ENCODE assay signal across 17 cellular contexts in the genomic region with DNA sequence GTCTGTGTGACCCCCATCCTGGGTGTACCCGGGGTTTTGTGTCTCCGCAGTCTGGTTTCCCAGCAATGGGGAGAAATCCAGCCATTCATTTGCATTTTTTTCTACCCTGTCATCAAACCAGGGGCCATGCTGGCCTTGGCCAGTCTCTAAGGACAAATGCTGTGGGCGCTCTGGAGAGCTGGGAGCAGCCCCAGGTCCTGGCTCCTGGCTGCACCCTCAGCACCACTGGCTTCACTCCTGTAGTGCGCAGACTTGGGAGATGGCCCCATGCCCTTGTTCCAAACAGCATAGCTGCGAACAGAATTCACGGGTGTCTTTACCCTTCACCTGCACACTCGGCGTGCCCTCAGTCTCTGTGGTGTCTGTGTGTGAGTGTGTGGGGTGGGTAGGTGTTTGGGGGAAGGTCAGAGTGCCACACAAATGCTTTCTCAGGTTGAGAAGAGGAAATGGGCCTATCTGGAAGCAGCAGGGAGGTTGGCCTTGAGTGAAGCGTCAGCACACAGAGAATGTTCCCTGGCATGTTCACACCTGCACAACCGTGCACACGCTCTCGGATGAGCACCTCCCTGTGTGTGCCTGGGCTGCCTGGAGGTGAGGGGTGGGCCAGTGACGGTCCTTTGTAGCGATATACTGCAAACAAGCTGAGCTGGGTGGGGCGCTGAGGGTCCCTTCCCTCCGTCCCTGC.
A peak's percentile ranks its signal among the peaks of the same experiment; 100 is the strongest.
DNase-seq lines count a peak whose midpoint lies in the region; FAIRE-seq and TF ChIP-seq lines count a peak whose summit lies in the region.
"Had no signal": no experiment of that assay in that cellular context is flagged by ENCODE, and none has a peak within 500 bp of the region (broad histone marks: within the 10 kb centered on the region; RNA-seq: fewer than 3 reads in every experiment).

No MANE protein-coding gene starts in this region.

- peak overlapping the region; percentile 81 for H2AFZ ChIP-seq in keratinocyte (ENCODE audit: control insufficient read depth, low read length)
- H2AFZ ChIP-seq in Karpas-422 (ENCODE audit: low read length) = no peak overlapping the region

- TF ChIP-seq CTCF in keratinocyte (optimal IDR thresholded peaks at IDR 0.05 in 1 of 3, IDR thresholded peaks at IDR 0.05 in 1 of 3, conservative IDR thresholded peaks at IDR 0.05 in 1 of 3; ENCODE audit: extremely low read depth in 1 of 3, insufficient read depth in 2 of 3, low read length in 3 of 3) = no peak
- no peak for TF ChIP-seq CTCF in progenitor cell of endocrine pancreas (IDR thresholded peaks at IDR 0.05; ENCODE audit: unreplicated experiment)
- TF ChIP-seq CTCF in HFFc6 (IDR thresholded peaks at IDR 0.05) = no peak

- H3K4me3 ChIP-seq in keratinocyte (ENCODE audit: control insufficient read depth in 2 of 3, extremely low read depth in 1 of 3, insufficient read depth in 2 of 3, low read depth in 1 of 3, low read length in 3 of 3) (no peak overlapping the region), Karpas-422 (ENCODE audit: low read length) (no peak overlapping the region)
- H3K4me3 ChIP-seq: ovary, SJSA1 had no signal

- no peaks in the 10 kb centered on the region for H3K9me2 ChIP-seq in Karpas-422 (replicated peaks; ENCODE audit: insufficient read depth, low read length)

- H3K9me1 ChIP-seq in keratinocyte (ENCODE audit: control insufficient read depth, extremely low read depth, insufficient read depth, low read length) = no peaks in the 10 kb centered on the region

- H3K36me3 ChIP-seq in keratinocyte (ENCODE audit: control insufficient read depth in 2 of 2, extremely low read depth in 1 of 2, insufficient read depth in 2 of 2, low read length in 2 of 2) (no peaks in the 10 kb centered on the region), Karpas-422 (ENCODE audit: insufficient read depth, low read length) (no peaks in the 10 kb centered on the region)
- H3K36me3 ChIP-seq: ovary, SJSA1 had no signal

- peak overlapping the region; percentile 10 for H3K27ac ChIP-seq in keratinocyte (ENCODE audit: control insufficient read depth, insufficient read depth, low read length)
- H3K27ac ChIP-seq in Karpas-422 (ENCODE audit: low read length) = no peak overlapping the region
- H3K27ac ChIP-seq: SJSA1 had no signal

- H3K27ac Mint-ChIP-seq in progenitor cell of endocrine pancreas (peak overlapping the region; percentile 60), HFFc6 (no peak overlapping the region)
- H3K27ac Mint-ChIP-seq: activated naive CD4-positive, alpha-beta T cell treated with anti-CD3 and anti-CD28 coated beads, Interleukin-2, amount 10 ng/mL, durations not matched to agents 7 days and 5 days; stimulated activated effector memory CD8-positive, alpha-beta T cell treated with anti-CD3 and anti-CD28 coated beads, Interleukin-12 subunit alpha, Interleukin-12 subunit beta, amount 100 ng/mL, for 72 hours; T-helper 2 cell treated with Interferon-gamma antibody and Interleukin-4, amounts not matched to agents 5 μg/mL and 100 μg/mL, for 36 hours had no signal

- no peaks in the 10 kb centered on the region for H3K9me3 ChIP-seq in keratinocyte (ENCODE audit: control insufficient read depth, low read depth, low read length)
- no peaks in the 10 kb centered on the region for H3K9me3 ChIP-seq in Karpas-422 (ENCODE audit: low read length)
- H3K9me3 ChIP-seq: ovary had no signal

- H3K9me3 Mint-ChIP-seq in progenitor cell of endocrine pancreas (ENCODE audit: low read depth) (peaks cover under 1% of the 10 kb centered on the region), HFFc6 (peaks cover 26% of the 10 kb centered on the region)
- H3K9me3 Mint-ChIP-seq: stimulated activated effector memory CD8-positive, alpha-beta T cell treated with anti-CD3 and anti-CD28 coated beads, Interleukin-12 subunit alpha, Interleukin-12 subunit beta, amount 100 ng/mL, for 72 hours had no signal

- H3K4me1 ChIP-seq in keratinocyte (ENCODE audit: control insufficient read depth, extremely low read depth, insufficient read depth, low read length) (peaks cover 24% of the 10 kb centered on the region), Karpas-422 (ENCODE audit: low read length) (no peaks in the 10 kb centered on the region)
- H3K4me1 ChIP-seq: SJSA1 had no signal

- H3K79me2 ChIP-seq in keratinocyte (ENCODE audit: control insufficient read depth, insufficient read depth, low read length) = no peaks in the 10 kb centered on the region
- H3K79me2 ChIP-seq in Karpas-422 (ENCODE audit: low read length) = no peaks in the 10 kb centered on the region

- no peaks in the 10 kb centered on the region for H3K27me3 ChIP-seq in keratinocyte (ENCODE audit: control insufficient read depth, extremely low read depth, insufficient read depth, low read length)
- no peaks in the 10 kb centered on the region for H3K27me3 ChIP-seq in Karpas-422 (ENCODE audit: low read length)
- H3K27me3 ChIP-seq: ovary, SJSA1 had no signal

- H3K27me3 Mint-ChIP-seq in progenitor cell of endocrine pancreas = peaks cover 8% of the 10 kb centered on the region
- peaks cover 4% of the 10 kb centered on the region for H3K27me3 Mint-ChIP-seq in HFFc6 (ENCODE audit: insufficient read depth)

- H3K4me1 Mint-ChIP-seq in progenitor cell of endocrine pancreas (ENCODE audit: low read depth) (peaks cover 14% of the 10 kb centered on the region), HFFc6 (ENCODE audit: low read depth) (no peaks in the 10 kb centered on the region)

- peak overlapping the region; percentile 61 for H3K4me2 ChIP-seq in keratinocyte (ENCODE audit: control insufficient read depth, extremely low read depth, insufficient read depth, low read depth, low read length)
- H3K4me2 ChIP-seq in Karpas-422 (ENCODE audit: low read depth, low read length, poor library complexity, severe bottlenecking) = no peak overlapping the region

- FAIRE-seq in keratinocyte (lab: Jason Lieb, UNC) = peak; percentile 98
- FAIRE-seq: colon had no signal

- H4K20me1 ChIP-seq in keratinocyte (ENCODE audit: control insufficient read depth, extremely low read depth, insufficient read depth, low read length) = no peaks in the 10 kb centered on the region
- no peaks in the 10 kb centered on the region for H4K20me1 ChIP-seq in Karpas-422 (ENCODE audit: insufficient read depth, low read depth, low read length)

- dilution Hi-C loops in keratinocyte (cut with MboI; ENCODE audit: extremely low pct_ligation_motif_present, low sequenced_read_pairs) = no loop called here

- H3K4me3 Mint-ChIP-seq in progenitor cell of endocrine pancreas (ENCODE audit: low read depth) = no peak overlapping the region
- H3K4me3 Mint-ChIP-seq in HFFc6 = no peak overlapping the region
- H3K4me3 Mint-ChIP-seq: activated naive CD4-positive, alpha-beta T cell treated with anti-CD3 and anti-CD28 coated beads, Interleukin-2, amount 10 ng/mL, durations not matched to agents 7 days and 5 days; stimulated activated effector memory CD8-positive, alpha-beta T cell treated with anti-CD3 and anti-CD28 coated beads, Interleukin-12 subunit alpha, Interleukin-12 subunit beta, amount 100 ng/mL, for 72 hours; T-helper 2 cell treated with Interferon-gamma antibody and Interleukin-4, amounts not matched to agents 5 μg/mL and 100 μg/mL, for 36 hours had no signal

- H3K9ac ChIP-seq in keratinocyte (ENCODE audit: control insufficient read depth, extremely low read depth, insufficient read depth, low read length) (no peak overlapping the region), Karpas-422 (ENCODE audit: low read length) (no peak overlapping the region)

- H3K36me3 Mint-ChIP-seq in progenitor cell of endocrine pancreas (ENCODE audit: insufficient read depth) (no peaks in the 10 kb centered on the region), HFFc6 (ENCODE audit: low read depth) (peaks cover 6% of the 10 kb centered on the region; the same call in 1 of the 2 replicates)
- H3K36me3 Mint-ChIP-seq: stimulated activated effector memory CD8-positive, alpha-beta T cell treated with anti-CD3 and anti-CD28 coated beads, Interleukin-12 subunit alpha, Interleukin-12 subunit beta, amount 100 ng/mL, for 72 hours had no signal

- DNase-seq in NCI-H1105 (lab: John Stamatoyannopoulos, UW) (peak; percentile 56), NCI-H1105 treated with DMSO at 0.1 percent for 48 hours (lab: John Stamatoyannopoulos, UW) (no peak), NCI-H774 (lab: John Stamatoyannopoulos, UW) (peak; percentile 81), keratinocyte (ENCODE audit: low read depth, low spot score) (no peak), progenitor cell of endocrine pancreas (ENCODE audit: low spot score, unreplicated experiment) (no peak), HFFc6 (no peak), Karpas-422 (no peak)
- DNase-seq in activated CD4-positive, alpha-beta T cell treated with anti-CD3 and anti-CD28 coated beads for 4 hours = no peak
- DNase-seq: 8988T; activated CD4-positive, alpha-beta T cell treated with anti-CD3 and anti-CD28 coated beads for 1 hour; activated naive CD4-positive, alpha-beta T cell treated with anti-CD3 and anti-CD28 coated beads, Interleukin-2, amount 10 ng/mL, durations not matched to agents 7 days and 5 days; EL had no signal

Comparison
In these comparisons a context has a peak if more than half of its experiments do, and no peak if none do; other contexts are left out.
1. DNase-seq: peak in NCI-H1105 (single experiment) and NCI-H774 (single experiment); none in NCI-H1105 treated with DMSO at 0.1 percent for 48 hours (single experiment), keratinocyte (single experiment), progenitor cell of endocrine pancreas (single experiment), activated CD4-positive, alpha-beta T cell treated with anti-CD3 and anti-CD28 coated beads for 4 hours (0 of 2), HFFc6 (single experiment) and Karpas-422 (single experiment).